19 cellular contexts compared by ENCODE assay signal in the genomic region with DNA sequence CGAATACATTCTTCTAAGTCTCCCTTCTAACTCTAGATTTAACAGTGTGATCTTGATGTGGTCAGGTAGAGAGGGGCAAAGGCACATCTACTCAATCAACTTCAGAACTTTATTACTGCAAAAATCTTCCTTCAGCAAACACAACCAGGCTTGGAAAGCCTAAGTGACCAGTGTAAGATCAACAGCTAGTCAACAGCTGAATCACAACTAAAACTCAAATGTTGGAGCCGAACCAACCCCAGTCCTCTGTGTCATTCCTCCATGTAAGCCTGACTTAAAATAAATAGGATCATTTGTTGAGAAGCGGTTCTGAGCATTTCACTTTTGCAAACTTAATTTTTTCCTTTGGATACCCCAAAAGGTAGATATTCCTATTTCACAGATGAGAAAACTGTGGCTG.
"Had no signal": no experiment of that assay in that cellular context is flagged by ENCODE, and none has a peak within 500 bp of the region (broad histone marks: within the 10 kb centered on the region; RNA-seq: fewer than 3 reads in every experiment).

No MANE protein-coding gene starts in this region.

- H3K27ac ChIP-seq: dorsolateral prefrontal cortex, right lobe of liver, spleen, stomach, vagina had no signal

- H3K9me3 ChIP-seq: right lobe of liver, spleen, stomach, tibial nerve, vagina had no signal

- H3K4me1 ChIP-seq: stomach, vagina had no signal

- H3K27me3 ChIP-seq: right lobe of liver, spleen, stomach, tibial nerve, vagina had no signal

- DNase-seq: activated CD4-positive, alpha-beta T cell treated with anti-CD3 and anti-CD28 coated beads for 1 hour; activated CD4-positive, alpha-beta T cell treated with anti-CD3 and anti-CD28 coated beads, Interleukin-2, amount 50 U/mL, for 4 hours; activated effector memory CD4-positive, alpha-beta T cell treated with Interleukin-2 at 50 U/mL for 16 hours; activated naive CD4-positive, alpha-beta T cell treated with anti-CD3 and anti-CD28 coated beads, Interleukin-2, amount 50 U/mL, for 16 hours; activated T-cell treated with anti-CD3 and anti-CD28 coated beads, Interleukin-2, amount 50 U/mL, for 4 hours; dorsolateral prefrontal cortex; endodermal cell; erythroblast; glutamatergic neuron; kidney glomerular epithelial cell; left ventricle myocardium superior; mesendoderm; right lobe of liver; spleen; stomach; T-helper 1 cell; T1000 had no signal

- H3K36me3 ChIP-seq: right lobe of liver, spleen, stomach, tibial nerve, vagina had no signal

- H3K4me3 ChIP-seq: dorsolateral prefrontal cortex, right lobe of liver, spleen, stomach, tibial nerve, vagina had no signal
